Comparison of ENCODE assay signal across 16 cellular contexts in genomic region chr4:46781434-46782092, GRCh38.
DNase-seq lines count a peak whose midpoint lies in the region; ATAC-seq and TF ChIP-seq lines count a peak whose summit lies in the region.
"Had no signal": no experiment of that assay in that cellular context is flagged by ENCODE, and none has a peak within 500 bp of the region (broad histone marks: within the 10 kb centered on the region; RNA-seq: fewer than 3 reads in every experiment).

No MANE protein-coding gene starts in this region.

- H3K9me3 Mint-ChIP-seq in stimulated activated naive CD8-positive, alpha-beta T cell treated with anti-CD3 and anti-CD28 coated beads, Interleukin-15, amount 100 ng/mL, for 72 hours = no peaks in the 10 kb centered on the region
- H3K9me3 Mint-ChIP-seq in activated naive CD8-positive, alpha-beta T cell treated with anti-CD3 and anti-CD28 coated beads, Interleukin-2, amount 50 U/mL, for 24 hours = no peaks in the 10 kb centered on the region
- H3K9me3 Mint-ChIP-seq: CD8-positive, alpha-beta T cell had no signal

- TF ChIP-seq CTCF in upper lobe of right lung (IDR thresholded peaks at IDR 0.05) = no peak

- DNase-seq in stimulated activated naive CD8-positive, alpha-beta T cell treated with anti-CD3 and anti-CD28 coated beads, Interleukin-15, amount 100 ng/mL, for 72 hours = no peak
- DNase-seq in stimulated activated naive CD8-positive, alpha-beta T cell treated with anti-CD3 and anti-CD28 coated beads, Interleukin-15, Interleukin-2, amounts not matched to agents 100 U/mL and 50 U/mL, for 24 hours = no peak
- DNase-seq in posterior vena cava (ENCODE audit: low spot score) (peak; percentile 61), upper lobe of right lung (no peak), DMS153 (lab: John Stamatoyannopoulos, UW) (no peak)
- no peak for DNase-seq in activated naive CD8-positive, alpha-beta T cell treated with anti-CD3 and anti-CD28 coated beads, Interleukin-2, amount 50 U/mL, for 24 hours
- DNase-seq: Calu3; CD8-positive, alpha-beta T cell; DMS53; DND-41; EL; GM23248 had no signal

- no peaks in the 10 kb centered on the region for H3K27me3 ChIP-seq in upper lobe of right lung
- H3K27me3 ChIP-seq: BLaER1 treated with 17β-estradiol and CSF1 and Interleukin-3, amounts not matched to agents 10 nM and 100 nM had no signal

- no peaks in the 10 kb centered on the region for H3K9me3 ChIP-seq in upper lobe of right lung
- H3K9me3 ChIP-seq: HAP-1 had no signal

- no peaks in the 10 kb centered on the region for H3K4me1 Mint-ChIP-seq in stimulated activated naive CD8-positive, alpha-beta T cell treated with anti-CD3 and anti-CD28 coated beads, Interleukin-15, amount 100 ng/mL, for 72 hours
- no peaks in the 10 kb centered on the region for H3K4me1 Mint-ChIP-seq in activated naive CD8-positive, alpha-beta T cell treated with anti-CD3 and anti-CD28 coated beads, Interleukin-2, amount 50 U/mL, for 24 hours
- H3K4me1 Mint-ChIP-seq: B cell had no signal

- ATAC-seq in stimulated activated naive CD8-positive, alpha-beta T cell treated with anti-CD3 and anti-CD28 coated beads, Interleukin-15, amount 100 ng/mL, for 72 hours = peak; percentile 56
- no peak for ATAC-seq in stimulated activated naive CD8-positive, alpha-beta T cell treated with anti-CD3 and anti-CD28 coated beads, Interleukin-15, Interleukin-2, amounts not matched to agents 100 U/mL and 50 U/mL, for 24 hours
- peak; percentile 41 for ATAC-seq in upper lobe of right lung
- no peak for ATAC-seq in activated naive CD8-positive, alpha-beta T cell treated with anti-CD3 and anti-CD28 coated beads, Interleukin-2, amount 50 U/mL, for 24 hours
- ATAC-seq: CD8-positive, alpha-beta T cell; HepG2 had no signal

- H3K27ac Mint-ChIP-seq in stimulated activated naive CD8-positive, alpha-beta T cell treated with anti-CD3 and anti-CD28 coated beads, Interleukin-15, amount 100 ng/mL, for 72 hours = no peak overlapping the region
- H3K27ac Mint-ChIP-seq in activated naive CD8-positive, alpha-beta T cell treated with anti-CD3 and anti-CD28 coated beads, Interleukin-2, amount 50 U/mL, for 24 hours = no peak overlapping the region
- H3K27ac Mint-ChIP-seq: B cell; CD8-positive, alpha-beta T cell had no signal

- no peaks in the 10 kb centered on the region for H3K27me3 Mint-ChIP-seq in stimulated activated naive CD8-positive, alpha-beta T cell treated with anti-CD3 and anti-CD28 coated beads, Interleukin-15, amount 100 ng/mL, for 72 hours
- no peaks in the 10 kb centered on the region for H3K27me3 Mint-ChIP-seq in activated naive CD8-positive, alpha-beta T cell treated with anti-CD3 and anti-CD28 coated beads, Interleukin-2, amount 50 U/mL, for 24 hours
- H3K27me3 Mint-ChIP-seq: B cell had no signal

- no peak overlapping the region for H3K4me3 ChIP-seq in upper lobe of right lung
- H3K4me3 ChIP-seq: BLaER1 treated with 17β-estradiol and CSF1 and Interleukin-3, amounts not matched to agents 10 nM and 100 nM; GM23248; HAP-1 had no signal

- H3K4me3 Mint-ChIP-seq in stimulated activated naive CD8-positive, alpha-beta T cell treated with anti-CD3 and anti-CD28 coated beads, Interleukin-15, amount 100 ng/mL, for 72 hours = no peak overlapping the region
- H3K4me3 Mint-ChIP-seq in activated naive CD8-positive, alpha-beta T cell treated with anti-CD3 and anti-CD28 coated beads, Interleukin-2, amount 50 U/mL, for 24 hours = no peak overlapping the region
- H3K4me3 Mint-ChIP-seq: B cell; CD8-positive, alpha-beta T cell had no signal

- no peaks in the 10 kb centered on the region for H3K36me3 Mint-ChIP-seq in activated naive CD8-positive, alpha-beta T cell treated with anti-CD3 and anti-CD28 coated beads, Interleukin-2, amount 50 U/mL, for 24 hours (ENCODE audit: low read depth)
- H3K36me3 Mint-ChIP-seq: CD8-positive, alpha-beta T cell had no signal

- intact Hi-C loops in posterior vena cava (cut with DNase I) (no loop called here), upper lobe of right lung (cut with DNase I) (no loop called here)

- H3K36me3 ChIP-seq in upper lobe of right lung = no peaks in the 10 kb centered on the region
- H3K36me3 ChIP-seq: BLaER1 treated with 17β-estradiol and CSF1 and Interleukin-3, amounts not matched to agents 10 nM and 100 nM; HAP-1 had no signal

- no peak overlapping the region for H3K27ac ChIP-seq in upper lobe of right lung
- H3K27ac ChIP-seq: BLaER1 treated with 17β-estradiol and CSF1 and Interleukin-3, amounts not matched to agents 10 nM and 100 nM; GM23248 had no signal

- no peaks in the 10 kb centered on the region for H3K4me1 ChIP-seq in upper lobe of right lung
- H3K4me1 ChIP-seq: HAP-1 had no signal

Comparison
In these comparisons a context has a peak if more than half of its experiments do, and no peak if none do; other contexts are left out.
1. ATAC-seq: peak in stimulated activated naive CD8-positive, alpha-beta T cell treated with anti-CD3 and anti-CD28 coated beads, Interleukin-15, amount 100 ng/mL, for 72 hours (single experiment) and upper lobe of right lung (single experiment); none in stimulated activated naive CD8-positive, alpha-beta T cell treated with anti-CD3 and anti-CD28 coated beads, Interleukin-15, Interleukin-2, amounts not matched to agents 100 U/mL and 50 U/mL, for 24 hours (single experiment) and activated naive CD8-positive, alpha-beta T cell treated with anti-CD3 and anti-CD28 coated beads, Interleukin-2, amount 50 U/mL, for 24 hours (single experiment).